1 cellular context compared by ENCODE assay signal in the genomic region with DNA sequence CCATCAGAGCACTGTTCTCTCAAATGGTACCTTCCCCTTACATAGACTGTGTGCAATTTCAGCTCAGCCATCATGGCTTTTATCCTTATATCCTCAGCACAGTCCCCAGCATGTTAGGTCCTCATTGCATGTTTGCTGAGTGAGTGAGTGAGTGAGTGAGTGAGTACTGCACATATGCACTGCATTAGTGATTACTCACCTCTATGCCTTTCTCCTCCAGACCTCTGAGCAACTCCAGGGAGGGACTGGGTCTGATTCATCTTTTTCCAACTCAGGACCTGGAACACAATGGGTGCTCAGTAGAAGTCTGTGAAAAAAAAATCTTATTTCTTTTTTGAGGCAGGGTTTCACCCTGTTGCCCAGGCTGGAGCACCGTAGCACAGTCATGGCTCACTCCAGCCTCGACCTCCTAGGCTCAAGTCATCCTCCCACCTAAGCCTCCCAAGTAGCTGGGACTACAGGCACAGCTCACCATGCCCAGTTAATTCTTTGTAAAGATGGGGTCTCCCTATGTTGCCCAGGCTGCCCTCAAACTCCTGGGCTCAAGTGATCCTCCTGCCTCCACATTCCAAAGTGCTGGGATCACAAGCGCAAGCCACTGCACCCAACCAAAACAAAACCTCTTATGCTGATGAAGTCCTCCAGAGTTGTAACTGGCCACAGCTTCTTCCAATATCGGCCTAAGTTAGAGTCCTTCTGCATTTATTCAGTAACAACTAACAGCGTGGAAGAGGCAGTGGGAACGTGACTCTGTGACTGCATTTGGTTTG.
TF ChIP-seq lines count a peak whose summit lies in the region.

No MANE protein-coding gene starts in this region.

TF ChIP-seq in GM23338, 12 proteins besides CTCF, POLR2A, EP300 and RAD21 (continued from another document):
- TF ChIP-seq NANOG (IDR thresholded peaks at IDR 0.05; ENCODE audit: borderline replicate concordance): no peak
- no peak for TF ChIP-seq ZNF331 (CRISPR knock-in tag; IDR thresholded peaks at IDR 0.05; ENCODE audit: low read depth)
- TF ChIP-seq STAT1 (IDR thresholded peaks at IDR 0.05; ENCODE audit: unreplicated experiment): no peak
- TF ChIP-seq ZNF114 (CRISPR knock-in tag; IDR thresholded peaks at IDR 0.05): no peak
- TF ChIP-seq, protein P1, sequence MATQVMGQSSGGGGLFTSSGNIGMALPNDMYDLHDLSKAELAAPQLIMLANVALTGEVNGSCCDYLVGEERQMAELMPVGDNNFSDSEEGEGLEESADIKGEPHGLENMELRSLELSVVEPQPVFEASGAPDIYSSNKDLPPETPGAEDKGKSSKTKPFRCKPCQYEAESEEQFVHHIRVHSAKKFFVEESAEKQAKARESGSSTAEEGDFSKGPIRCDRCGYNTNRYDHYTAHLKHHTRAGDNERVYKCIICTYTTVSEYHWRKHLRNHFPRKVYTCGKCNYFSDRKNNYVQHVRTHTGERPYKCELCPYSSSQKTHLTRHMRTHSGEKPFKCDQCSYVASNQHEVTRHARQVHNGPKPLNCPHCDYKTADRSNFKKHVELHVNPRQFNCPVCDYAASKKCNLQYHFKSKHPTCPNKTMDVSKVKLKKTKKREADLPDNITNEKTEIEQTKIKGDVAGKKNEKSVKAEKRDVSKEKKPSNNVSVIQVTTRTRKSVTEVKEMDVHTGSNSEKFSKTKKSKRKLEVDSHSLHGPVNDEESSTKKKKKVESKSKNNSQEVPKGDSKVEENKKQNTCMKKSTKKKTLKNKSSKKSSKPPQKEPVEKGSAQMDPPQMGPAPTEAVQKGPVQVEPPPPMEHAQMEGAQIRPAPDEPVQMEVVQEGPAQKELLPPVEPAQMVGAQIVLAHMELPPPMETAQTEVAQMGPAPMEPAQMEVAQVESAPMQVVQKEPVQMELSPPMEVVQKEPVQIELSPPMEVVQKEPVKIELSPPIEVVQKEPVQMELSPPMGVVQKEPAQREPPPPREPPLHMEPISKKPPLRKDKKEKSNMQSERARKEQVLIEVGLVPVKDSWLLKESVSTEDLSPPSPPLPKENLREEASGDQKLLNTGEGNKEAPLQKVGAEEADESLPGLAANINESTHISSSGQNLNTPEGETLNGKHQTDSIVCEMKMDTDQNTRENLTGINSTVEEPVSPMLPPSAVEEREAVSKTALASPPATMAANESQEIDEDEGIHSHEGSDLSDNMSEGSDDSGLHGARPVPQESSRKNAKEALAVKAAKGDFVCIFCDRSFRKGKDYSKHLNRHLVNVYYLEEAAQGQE (IDR thresholded peaks at IDR 0.05; ENCODE audit: unreplicated experiment): no peak
